8 cellular contexts compared by ENCODE assay signal in the genomic region with DNA sequence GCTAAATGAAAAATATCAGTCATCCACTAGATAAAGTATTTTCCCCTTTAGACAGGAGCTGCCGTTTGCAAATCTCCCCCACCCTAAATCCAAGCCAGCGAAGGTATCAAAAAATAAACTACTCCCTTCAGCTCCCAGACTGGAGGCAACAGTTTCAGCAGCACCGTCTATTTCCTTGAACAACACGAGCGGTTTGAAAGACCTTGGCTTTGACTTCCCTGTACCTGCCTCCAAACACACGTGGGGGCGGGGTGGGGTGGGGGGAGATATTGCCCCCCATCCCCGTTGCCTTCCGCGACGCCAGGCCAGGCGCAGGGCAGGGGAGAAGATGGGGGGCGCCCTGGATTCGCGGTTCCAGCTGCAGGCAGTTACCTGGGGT. TPM values are rescaled to one million over a fixed set of nuclear protein-coding genes. Genes with fewer than 3 reads are reported as not detected.
A peak's percentile ranks its signal among the peaks of the same experiment; 100 is the strongest.
DNase-seq lines count a peak whose midpoint lies in the region; ATAC-seq and TF ChIP-seq lines count a peak whose summit lies in the region.

No MANE protein-coding gene starts in this region.

- no TSS peak for BruUV-seq in MCF 10A (replicated peaks; lab: Mats Ljungman, UMichigan)

- intact Hi-C loops in MCF 10A (cut with micrococcal nuclease) = no loop called here
- intact Hi-C loops in right lobe of liver (cut with DNase I) = loop anchor here in 1 of 2 donors (10.0 kb wide), 1 partner anchor 119 kb away; no protein-coding TSS in a partner anchor

- WGBS in right lobe of liver (ENCODE audit: insufficient coverage, low coverage, low lambda C conversion rate, missing lambda C conversion rate) = 17% methylated on average over 4 of the region's 15 CpGs
- WGBS in suprapubic skin = 18% methylated on average over 14 of the region's 15 CpGs

- POLR2A ChIA-PET in MCF 10A (lab: Yijun Ruan, JAX) = no interaction called here

- no peak for TF ChIP-seq POLR2A in right lobe of liver (IDR thresholded peaks at IDR 0.05)
- no peak for TF ChIP-seq POLR2A in suprapubic skin (IDR thresholded peaks at IDR 0.05)

- no peaks in the 10 kb centered on the region for H3K27me3 ChIP-seq in right lobe of liver
- H3K27me3 ChIP-seq in suprapubic skin = peaks cover 26% of the 10 kb centered on the region
- no peaks in the 10 kb centered on the region for H3K27me3 ChIP-seq in MG63

- DNase-seq in T-helper 2 cell treated with Interferon-gamma antibody and Interleukin-4, amounts not matched to agents 5 μg/mL and 100 μg/mL, for 36 hours (ENCODE audit: low spot score) = no peak
- DNase-seq in T-helper 2 cell (no peak), MCF 10A (ENCODE audit: unreplicated experiment) (no peak), right lobe of liver (no peak), suprapubic skin (ENCODE audit: low spot score in 2 of 2) (no peak), MG63 (no peak), NCI-H2081 treated with DMSO at 0.1 percent for 48 hours (lab: John Stamatoyannopoulos, UW) (no peak), NOMO-1 (lab: John Stamatoyannopoulos, UW; ENCODE audit: unreplicated experiment in 2 of 2) (no peak)

- ATAC-seq in right lobe of liver = peak in 2 of 4 donors; percentile 3 to 25

- H3K4me1 ChIP-seq in right lobe of liver = peaks cover 0 to 1% (median 0%) of the 10 kb centered on the region in 4 donors
- H3K4me1 ChIP-seq in suprapubic skin = peaks cover 25% of the 10 kb centered on the region

- H3K27ac Mint-ChIP-seq in T-helper 2 cell treated with Interferon-gamma antibody and Interleukin-4, amounts not matched to agents 5 μg/mL and 100 μg/mL, for 36 hours = no peak overlapping the region
- no peak overlapping the region for H3K27ac Mint-ChIP-seq in MCF 10A (ENCODE audit: low read depth, unreplicated experiment)

- H3K4me3 ChIP-seq in right lobe of liver = peak overlapping the region; percentile 55 to 69 (median 56)
- peak overlapping the region; percentile 78 for H3K4me3 ChIP-seq in suprapubic skin
- no peak overlapping the region for H3K4me3 ChIP-seq in MG63

- H3K9me3 ChIP-seq in right lobe of liver = no peaks in the 10 kb centered on the region
- no peaks in the 10 kb centered on the region for H3K9me3 ChIP-seq in suprapubic skin
- no peaks in the 10 kb centered on the region for H3K9me3 ChIP-seq in MG63

- no peak overlapping the region for H3K27ac ChIP-seq in right lobe of liver
- H3K27ac ChIP-seq in suprapubic skin = no peak overlapping the region

- no peak for TF ChIP-seq EP300 in suprapubic skin (IDR thresholded peaks at IDR 0.05)

- H3K4me1 Mint-ChIP-seq in T-helper 2 cell treated with Interferon-gamma antibody and Interleukin-4, amounts not matched to agents 5 μg/mL and 100 μg/mL, for 36 hours (ENCODE audit: low read depth) = peaks cover 2% of the 10 kb centered on the region
- H3K4me1 Mint-ChIP-seq in MCF 10A (ENCODE audit: insufficient read depth, unreplicated experiment) = no peaks in the 10 kb centered on the region

- no peaks in the 10 kb centered on the region for H3K36me3 Mint-ChIP-seq in T-helper 2 cell treated with Interferon-gamma antibody and Interleukin-4, amounts not matched to agents 5 μg/mL and 100 μg/mL, for 36 hours (ENCODE audit: low read depth)
- H3K36me3 Mint-ChIP-seq in MCF 10A (ENCODE audit: insufficient read depth, unreplicated experiment) = no peaks in the 10 kb centered on the region

- peaks cover 70% of the 10 kb centered on the region for H3K27me3 Mint-ChIP-seq in T-helper 2 cell treated with Interferon-gamma antibody and Interleukin-4, amounts not matched to agents 5 μg/mL and 100 μg/mL, for 36 hours (ENCODE audit: low read depth)
- H3K27me3 Mint-ChIP-seq in MCF 10A (ENCODE audit: insufficient read depth, unreplicated experiment) = peaks cover 45% of the 10 kb centered on the region

- H3K4me3 Mint-ChIP-seq in T-helper 2 cell treated with Interferon-gamma antibody and Interleukin-4, amounts not matched to agents 5 μg/mL and 100 μg/mL, for 36 hours = peak overlapping the region; percentile 51
- peak overlapping the region; percentile 45 for H3K4me3 Mint-ChIP-seq in MCF 10A (ENCODE audit: unreplicated experiment)

- CTCF ChIA-PET in MCF 10A (lab: Yijun Ruan, JAX) = interaction anchor here (0.6 kb wide), 1 partner anchor 207 kb away, joined by 3 read pairs; no protein-coding TSS in a partner anchor

- no peaks in the 10 kb centered on the region for H3K9me3 Mint-ChIP-seq in T-helper 2 cell treated with Interferon-gamma antibody and Interleukin-4, amounts not matched to agents 5 μg/mL and 100 μg/mL, for 36 hours
- H3K9me3 Mint-ChIP-seq in MCF 10A (ENCODE audit: unreplicated experiment) = no peaks in the 10 kb centered on the region

- TF ChIP-seq CTCF in MCF 10A (IDR thresholded peaks at IDR 0.05; ENCODE audit: unreplicated experiment) (no peak), right lobe of liver (IDR thresholded peaks at IDR 0.05) (no peak), suprapubic skin (IDR thresholded peaks at IDR 0.05) (no peak)

- H3K36me3 ChIP-seq in right lobe of liver (no peaks in the 10 kb centered on the region), suprapubic skin (no peaks in the 10 kb centered on the region), MG63 (no peaks in the 10 kb centered on the region)

RNA-seq across cellular contexts. Expression of gene CACNA1D, which starts 0.8 kb away (rescaled TPM):
- total RNA-seq in MCF 10A (2022) (0.26 TPM in 1 of 2 replicates, not detected in the other), right lobe of liver (10 to 100 TPM in 2 of 6 experiments, 1 to 10 TPM in 4; 5.5 to 12.7 (median 9.3) TPM), suprapubic skin (10 to 100 TPM in 1 of 4 donors, 1 to 10 TPM in 3; 1.9 to 28.2 (median 6.3) TPM)
- total RNA-seq in MG63 (2014; rRNA removed; shearing (Covaris generic); ENCODE audit: low replicate concordance) = not detected in 2 replicates
